Comparison of ENCODE assay signal across 10 cellular contexts in the genomic region with DNA sequence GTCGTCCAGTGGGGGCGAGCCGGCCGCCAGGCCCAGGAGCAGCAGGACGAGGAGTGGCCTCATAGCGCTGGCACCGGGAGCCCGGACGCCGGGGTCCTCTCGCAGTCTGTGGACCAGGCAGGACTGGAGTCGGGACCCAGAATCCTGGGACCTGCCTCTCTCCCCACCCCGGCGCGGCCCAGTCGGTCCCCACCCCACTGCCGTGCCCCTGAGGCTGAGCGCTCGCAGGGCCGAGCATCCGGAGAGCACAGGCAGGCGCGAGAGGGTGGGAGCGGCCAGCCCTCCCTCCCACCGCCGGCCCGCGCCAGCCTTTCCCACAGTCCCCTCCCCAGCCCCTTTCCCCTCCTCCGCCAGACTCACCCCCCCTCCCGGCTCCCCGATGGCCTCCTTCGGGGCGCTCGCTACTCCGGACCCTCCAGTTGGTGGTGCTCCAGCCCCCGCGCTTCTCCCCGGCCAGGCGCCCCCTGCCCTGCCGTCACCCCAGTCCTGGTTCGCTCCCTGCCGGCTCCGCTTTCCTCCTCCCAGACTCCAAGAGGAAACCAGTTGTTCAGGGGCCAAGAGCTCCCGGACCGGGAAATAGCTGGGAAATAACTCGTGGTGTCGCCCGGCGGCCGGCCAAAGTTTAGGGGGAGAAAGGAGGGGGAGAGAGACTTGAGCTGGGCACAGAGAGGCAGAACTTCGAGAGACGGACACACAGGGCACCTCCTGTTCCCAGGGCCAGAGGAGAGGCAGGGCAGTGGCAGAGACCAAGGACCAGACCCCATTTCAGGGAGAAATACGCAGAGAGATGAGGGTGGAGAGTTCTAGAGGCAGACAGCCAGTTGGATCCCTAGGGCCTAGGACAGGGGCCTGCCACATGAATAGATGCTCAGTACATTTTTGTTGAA. TPM values are rescaled to one million over a fixed set of nuclear protein-coding genes. Genes with fewer than 3 reads are reported as not detected.
A peak's percentile ranks its signal among the peaks of the same experiment; 100 is the strongest.
DNase-seq lines count a peak whose midpoint lies in the region; ATAC-seq and TF ChIP-seq lines count a peak whose summit lies in the region.
"Had no signal": no experiment of that assay in that cellular context is flagged by ENCODE, and none has a peak within 500 bp of the region (broad histone marks: within the 10 kb centered on the region; RNA-seq: fewer than 3 reads in every experiment).

A gene with protein sequence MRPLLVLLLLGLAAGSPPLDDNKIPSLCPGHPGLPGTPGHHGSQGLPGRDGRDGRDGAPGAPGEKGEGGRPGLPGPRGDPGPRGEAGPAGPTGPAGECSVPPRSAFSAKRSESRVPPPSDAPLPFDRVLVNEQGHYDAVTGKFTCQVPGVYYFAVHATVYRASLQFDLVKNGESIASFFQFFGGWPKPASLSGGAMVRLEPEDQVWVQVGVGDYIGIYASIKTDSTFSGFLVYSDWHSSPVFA (minus strand): TSS at position 549 of the 887 bp plus-strand sequence. CDS start 486 bp downstream, at position 63.

- H3K9me3 ChIP-seq in RWPE2 (ENCODE audit: severe bottlenecking) = no peaks in the 10 kb centered on the region

- peak within 1 kb of the TSS in 3 of 10 donors; percentile 16 to 75 (median 17) for H3K27ac Mint-ChIP-seq in naive thymus-derived CD8-positive, alpha-beta T cell
- peak within 1 kb of the TSS in 1 of 7 donors; percentile 51 for H3K27ac Mint-ChIP-seq in CD14-positive monocyte

- H3K27ac ChIP-seq in ACC112 (ENCODE audit: low read depth, low read length) (no peak within 1 kb of the TSS), RWPE2 (ENCODE audit: poor library complexity, severe bottlenecking) (no peak within 1 kb of the TSS)

- peaks cover 9 to 47% (median 28%) of the 10 kb centered on the region in 5 donors for H3K27me3 Mint-ChIP-seq in naive thymus-derived CD8-positive, alpha-beta T cell
- peaks cover 39 to 61% (median 60%) of the 10 kb centered on the region in 3 donors for H3K27me3 Mint-ChIP-seq in CD14-positive monocyte (ENCODE audit: low read depth in 3 of 3)

- H3K4me3 ChIP-seq in ACC112 (ENCODE audit: low read depth, low read length) (peak within 1 kb of the TSS; percentile 74), RWPE2 (ENCODE audit: severe bottlenecking) (peak within 1 kb of the TSS; percentile 31), fibroblast of villous mesenchyme (ENCODE audit: low read depth, low read length) (peak within 1 kb of the TSS; percentile 63)

- H3K4me1 Mint-ChIP-seq in naive thymus-derived CD8-positive, alpha-beta T cell = peaks cover 14 to 50% (median 32%) of the 10 kb centered on the region in 4 donors
- peaks cover 28% of the 10 kb centered on the region for H3K4me1 Mint-ChIP-seq in CD14-positive monocyte

- H3K4me3 Mint-ChIP-seq in naive thymus-derived CD8-positive, alpha-beta T cell = peak within 1 kb of the TSS; percentile 5 to 66 (median 34)
- peak within 1 kb of the TSS in 1 of 2 donors; percentile 85 for H3K4me3 Mint-ChIP-seq in CD14-positive monocyte

- peaks cover 21% of the 10 kb centered on the region for H3K27me3 ChIP-seq in ACC112 (ENCODE audit: insufficient read depth, low read length)
- H3K27me3 ChIP-seq in RWPE2 (ENCODE audit: insufficient read depth, poor library complexity, severe bottlenecking) = peaks cover 15% of the 10 kb centered on the region

- intact Hi-C loops in CD14-positive monocyte (cut with micrococcal nuclease) = no loop called here

- H3K36me3 ChIP-seq in ACC112 (ENCODE audit: insufficient read depth, low read length) = no peaks in the 10 kb centered on the region
- H3K36me3 ChIP-seq in RWPE2 (ENCODE audit: low read depth) = peaks cover 10% of the 10 kb centered on the region; the same call in 1 of the 2 replicates

- H3K4me1 ChIP-seq in ACC112 (ENCODE audit: control insufficient read depth, insufficient read depth, low read length, unreplicated experiment) = peaks cover 27% of the 10 kb centered on the region
- peaks cover 10% of the 10 kb centered on the region for H3K4me1 ChIP-seq in RWPE2 (ENCODE audit: insufficient read depth, poor library complexity, severe bottlenecking)

- H3K79me2 ChIP-seq in ACC112 (ENCODE audit: control insufficient read depth, insufficient read depth, low read length, unreplicated experiment) = peaks cover 6% of the 10 kb centered on the region

- DNase-seq in RWPE2 (ENCODE audit: low spot score) = peak; percentile 49
- peak; percentile 74 for DNase-seq in fibroblast of villous mesenchyme (ENCODE audit: low read depth)
- peak in 1 of 10 donors; percentile 61 for DNase-seq in naive thymus-derived CD8-positive, alpha-beta T cell
- DNase-seq in CD14-positive monocyte (ENCODE audit: low spot score) = no peak
- DNase-seq in islet precursor cell = no peak
- DNase-seq: NCI-H1092 treated with DMSO at 0.1 percent for 48 hours had no signal

- H3K36me3 Mint-ChIP-seq in naive thymus-derived CD8-positive, alpha-beta T cell = peaks cover 0 to 10% (median 3%) of the 10 kb centered on the region in 3 donors
- peaks cover 21 to 22% of the 10 kb centered on the region in 2 donors for H3K36me3 Mint-ChIP-seq in CD14-positive monocyte

- POLR2A ChIA-PET in naive thymus-derived CD8-positive, alpha-beta T cell (lab: Charles Lee) = interaction anchor here (1.0 to 1.4 kb wide), 2 partner anchors 27 to 40 kb away, joined by 3 read pairs; no protein-coding TSS in a partner anchor

- ATAC-seq in RWPE2 (ENCODE audit: low read depth) = peak; percentile 19
- ATAC-seq in naive thymus-derived CD8-positive, alpha-beta T cell = peak in 1 of 2 donors; percentile 36
- no peak for ATAC-seq in HG03354 (IDR thresholded peaks at IDR 0.05; ENCODE audit: poor library complexity, severe bottlenecking, unreplicated experiment)
- no peak for ATAC-seq in GM21360 (IDR thresholded peaks at IDR 0.05; ENCODE audit: unreplicated experiment)

- H3K9me3 Mint-ChIP-seq in naive thymus-derived CD8-positive, alpha-beta T cell = no peaks in the 10 kb centered on the region
- H3K9me3 Mint-ChIP-seq in CD14-positive monocyte = peaks cover 0 to 11% (median 7%) of the 10 kb centered on the region in 7 donors

- peak within 1 kb of the TSS; percentile 56 for H2AFZ ChIP-seq in ACC112 (ENCODE audit: low read length, unreplicated experiment)

- TF ChIP-seq CTCF in RWPE2 (IDR thresholded peaks at IDR 0.05; ENCODE audit: poor library complexity, severe bottlenecking) = no peak
- no peak for TF ChIP-seq CTCF in fibroblast of villous mesenchyme (IDR thresholded peaks at IDR 0.05; ENCODE audit: insufficient read depth, low read depth, low read length)
- TF ChIP-seq CTCF in CD14-positive monocyte (IDR thresholded peaks at IDR 0.05) = no peak

RNA-seq across cellular contexts. Expression of the gene that starts here (rescaled TPM):
- 6.5 and 13.5 TPM in 2 replicates for total RNA-seq in fibroblast of villous mesenchyme
- not detected for total RNA-seq in naive thymus-derived CD8-positive, alpha-beta T cell
- not detected for polyA plus RNA-seq in naive thymus-derived CD8-positive, alpha-beta T cell
- polyA plus RNA-seq in CD14-positive monocyte = not detected
- total RNA-seq: mononuclear cell had no signal

Comparison
In these comparisons a context has a peak if more than half of its experiments do, and no peak if none do; other contexts are left out.
1. DNase-seq: peak in RWPE2 (single experiment) and fibroblast of villous mesenchyme (single experiment); none in CD14-positive monocyte (single experiment) and islet precursor cell (single experiment).
2. Peak in every context shown above with its lines, with median percentiles within 50 percentile points of each other: H3K4me3 ChIP-seq.